20 cellular contexts compared by ENCODE assay signal in genomic region chr22:44594951-44595350, GRCh38.
"Had no signal": no experiment of that assay in that cellular context is flagged by ENCODE, and none has a peak within 500 bp of the region (broad histone marks: within the 10 kb centered on the region; RNA-seq: fewer than 3 reads in every experiment).

No MANE protein-coding gene starts in this region.

- H3K27ac Mint-ChIP-seq: activated CD4-positive, alpha-beta memory T cell treated with anti-CD3 and anti-CD28 coated beads for 36 hours; activated naive CD4-positive, alpha-beta T cell treated with anti-CD3 and anti-CD28 coated beads for 36 hours; activated T-cell treated with anti-CD3 and anti-CD28 coated beads, Interleukin-2, amount 50 U/mL, for 24 hours; activated T-helper 2 cell treated with anti-CD3 and anti-CD28 coated beads, Interferon-gamma antibody, Interleukin-2, Interleukin-4, amounts not matched to agents 10 μg/mL and 5 μg/mL and 100 μg/mL, durations not matched to agents 14 hours and 24 hours and 36 hours; stimulated activated naive CD8-positive, alpha-beta T cell treated with anti-CD3 and anti-CD28 coated beads, Interleukin-15, Interleukin-2, amounts not matched to agents 100 ng/mL and 50 ng/mL, for 24 hours had no signal

- H3K36me3 Mint-ChIP-seq: activated CD4-positive, alpha-beta memory T cell treated with anti-CD3 and anti-CD28 coated beads for 36 hours had no signal

- H3K27ac ChIP-seq: brain microvascular endothelial cell, dorsolateral prefrontal cortex, lower lobe of right lung, prostate gland, SK-N-MC, skin epidermis, transverse colon, vagina had no signal

- H3K27me3 ChIP-seq: vagina had no signal

- H3K9me3 ChIP-seq: lower lobe of right lung, prostate gland, transverse colon, vagina had no signal

- H3K36me3 ChIP-seq: brain microvascular endothelial cell, lower lobe of right lung, prostate gland, transverse colon, vagina had no signal

- H3K4me3 ChIP-seq: lower lobe of right lung, prostate gland, SK-N-MC, skin epidermis, transverse colon, vagina had no signal

- DNase-seq: activated CD4-positive, alpha-beta memory T cell treated with anti-CD3 and anti-CD28 coated beads for 36 hours; activated CD4-positive, alpha-beta T cell treated with anti-CD3 and anti-CD28 coated beads for 1 hour; activated naive CD4-positive, alpha-beta T cell treated with anti-CD3 and anti-CD28 coated beads for 36 hours; activated T-cell treated with anti-CD3 and anti-CD28 coated beads, Interleukin-2, amount 50 U/mL, for 24 hours; brain microvascular endothelial cell; central memory CD4-positive, alpha-beta T cell; dorsolateral prefrontal cortex; erythroblast; foreskin melanocyte; left cardiac atrium; lower lobe of right lung; right cardiac atrium; transverse colon had no signal

- H3K4me3 Mint-ChIP-seq: activated CD4-positive, alpha-beta memory T cell treated with anti-CD3 and anti-CD28 coated beads for 36 hours; activated naive CD4-positive, alpha-beta T cell treated with anti-CD3 and anti-CD28 coated beads for 36 hours; activated T-cell treated with anti-CD3 and anti-CD28 coated beads, Interleukin-2, amount 50 U/mL, for 24 hours; neural crest cell; stimulated activated naive CD8-positive, alpha-beta T cell treated with anti-CD3 and anti-CD28 coated beads, Interleukin-15, Interleukin-2, amounts not matched to agents 100 ng/mL and 50 ng/mL, for 24 hours had no signal

- ATAC-seq: left cardiac atrium, lower lobe of right lung, right cardiac atrium had no signal

- H3K9me3 Mint-ChIP-seq: activated CD4-positive, alpha-beta memory T cell treated with anti-CD3 and anti-CD28 coated beads for 36 hours; activated naive CD4-positive, alpha-beta T cell treated with anti-CD3 and anti-CD28 coated beads for 36 hours; activated T-cell treated with anti-CD3 and anti-CD28 coated beads, Interleukin-2, amount 50 U/mL, for 24 hours; activated T-helper 2 cell treated with anti-CD3 and anti-CD28 coated beads, Interferon-gamma antibody, Interleukin-2, Interleukin-4, amounts not matched to agents 10 μg/mL and 5 μg/mL and 100 μg/mL, durations not matched to agents 14 hours and 24 hours and 36 hours; neural crest cell; stimulated activated naive CD8-positive, alpha-beta T cell treated with anti-CD3 and anti-CD28 coated beads, Interleukin-15, Interleukin-2, amounts not matched to agents 100 ng/mL and 50 ng/mL, for 24 hours had no signal

- H3K4me1 ChIP-seq: lower lobe of right lung, prostate gland, transverse colon had no signal
